ENCODE assay signal across 26 cellular contexts in genomic region chr14:33201116-33201515, GRCh38.
"Had no signal": no experiment of that assay in that cellular context is flagged by ENCODE, and none has a peak within 500 bp of the region (broad histone marks: within the 10 kb centered on the region; RNA-seq: fewer than 3 reads in every experiment).

No MANE protein-coding gene starts in this region.

- ATAC-seq: effector memory CD8-positive, alpha-beta T cell; esophagus mucosa; gastrocnemius medialis; heart right ventricle; left cardiac atrium; left lung; left ventricle myocardium superior; lower lobe of right lung; naive thymus-derived CD4-positive, alpha-beta T cell had no signal

- H3K9me3 ChIP-seq: colonic mucosa, esophagus squamous epithelium, gastrocnemius medialis, lower lobe of right lung had no signal

- H3K27me3 ChIP-seq: colonic mucosa, esophagus squamous epithelium, gastrocnemius medialis, heart right ventricle, left lung had no signal

- FAIRE-seq: endometrium, islet of Langerhans, keratinocyte had no signal

- H3K36me3 ChIP-seq: colonic mucosa, esophagus squamous epithelium, gastrocnemius medialis, heart right ventricle, left lung, lower lobe of right lung had no signal

- DNase-seq: colonic mucosa; cortex of kidney; effector CD8-positive, alpha-beta T cell; effector memory CD8-positive, alpha-beta T cell; endodermal cell; erythroblast; esophagus squamous epithelium; foreskin fibroblast; foreskin melanocyte; gastrocnemius medialis; glutamatergic neuron; head of caudate nucleus; heart right ventricle; hippocampal formation; left cardiac atrium; left lung; left ventricle myocardium superior; lower lobe of right lung; mesenchymal stem cell; midbrain; naive thymus-derived CD4-positive, alpha-beta T cell had no signal

- H3K4me1 ChIP-seq: colonic mucosa, esophagus squamous epithelium, gastrocnemius medialis, heart right ventricle, left lung, lower lobe of right lung had no signal

- H3K27ac ChIP-seq: colonic mucosa, epithelial cell of prostate, esophagus squamous epithelium, gastrocnemius medialis, heart right ventricle, left lung, lower lobe of right lung had no signal

- H3K4me3 ChIP-seq: colonic mucosa, esophagus squamous epithelium, gastrocnemius medialis, heart right ventricle, left lung, lower lobe of right lung had no signal
